In the genomic region with DNA sequence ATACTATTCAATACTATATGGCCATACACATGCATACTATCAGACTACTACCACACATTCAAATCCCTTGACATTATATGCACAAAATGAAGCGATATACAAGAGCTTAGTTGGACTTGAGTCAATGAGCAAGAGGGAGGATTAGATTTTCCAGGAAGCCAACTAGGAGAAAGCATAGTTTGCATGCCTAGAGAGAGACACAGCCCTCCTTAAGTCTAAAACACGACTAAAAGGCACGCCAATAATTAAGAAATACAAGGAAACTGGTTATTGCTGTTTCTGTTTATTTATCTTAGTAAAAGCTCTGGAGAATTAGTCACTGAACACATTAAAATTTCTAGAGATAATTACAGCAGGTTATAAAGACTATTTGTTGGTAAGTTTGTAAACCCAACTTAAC, we compare ENCODE assay signal across 24 cellular contexts. TPM values are rescaled to one million over a fixed set of nuclear protein-coding genes. Genes with fewer than 3 reads are reported as not detected.
DNase-seq lines count a peak whose midpoint lies in the region; ATAC-seq, FAIRE-seq and TF ChIP-seq lines count a peak whose summit lies in the region.
"Had no signal": no experiment of that assay in that cellular context is flagged by ENCODE, and none has a peak within 500 bp of the region (broad histone marks: within the 10 kb centered on the region; RNA-seq: fewer than 3 reads in every experiment).

No MANE protein-coding gene starts in this region.

- H3K36me3 ChIP-seq in astrocyte (ENCODE audit: insufficient read depth, low read length): no peaks in the 10 kb centered on the region
- H3K36me3 ChIP-seq: MG63, suprapubic skin, uterus, WERI-Rb-1 had no signal

- no peaks in the 10 kb centered on the region for H4K20me1 ChIP-seq in astrocyte (ENCODE audit: insufficient read depth, low read length)

- no peak overlapping the region for H3K27ac ChIP-seq in astrocyte (ENCODE audit: low read depth, low read length)
- H3K27ac ChIP-seq: body of pancreas, coronary artery, suprapubic skin, uterus, WERI-Rb-1 had no signal

- no peaks in the 10 kb centered on the region for H3K79me2 ChIP-seq in astrocyte (ENCODE audit: insufficient read depth, low read length)

- no peak overlapping the region for H3K4me2 ChIP-seq in astrocyte (ENCODE audit: low read length)

- H3K4me1 Mint-ChIP-seq in astrocyte (ENCODE audit: low read depth, unreplicated experiment): no peaks in the 10 kb centered on the region
- H3K4me1 Mint-ChIP-seq: activated T-helper 17 cell treated with anti-CD3 and anti-CD28 coated beads, Interleukin-2, amount 50 U/mL, for 72 hours had no signal

- ATAC-seq in GM21360 (IDR thresholded peaks at IDR 0.05; ENCODE audit: unreplicated experiment): no peak
- ATAC-seq: activated T-helper 17 cell treated with anti-CD3 and anti-CD28 coated beads, Interleukin-2, amount 50 U/mL, for 72 hours; body of pancreas had no signal

- DNase-seq in GM03348 (ENCODE audit: low spot score) (peak; percentile 28), astrocyte (ENCODE audit: low read depth) (peak; percentile 10), fibroblast of villous mesenchyme (ENCODE audit: low read depth) (peak; percentile 78), retinal pigment epithelial cell (ENCODE audit: low read depth) (peak; percentile 48), DMS79 (lab: John Stamatoyannopoulos, UW) (no peak)
- no peak for DNase-seq in activated CD4-positive, CD25-positive, alpha-beta regulatory T cell treated with anti-CD3 and anti-CD28 coated beads, Interleukin-2, amount 50 U/mL, for 72 hours
- no peak for DNase-seq in activated CD4-positive, alpha-beta T cell treated with anti-CD3 and anti-CD28 coated beads, Interleukin-2, amount 50 U/mL, for 48 hours
- DNase-seq: activated CD8-positive, alpha-beta memory T cell treated with anti-CD3 and anti-CD28 coated beads, Interleukin-2, amount 50 U/mL, for 4 hours; AML-193; body of pancreas; foreskin melanocyte; immature natural killer cell; MG63; NCI-H1436; NCI-H524; RPMI8226; uterus; WERI-Rb-1 had no signal

- H3K36me3 Mint-ChIP-seq in astrocyte (ENCODE audit: low read depth, unreplicated experiment): no peaks in the 10 kb centered on the region
- H3K36me3 Mint-ChIP-seq: activated naive CD8-positive, alpha-beta T cell; immature natural killer cell had no signal

- FAIRE-seq in astrocyte (lab: Jason Lieb, UNC): peak; percentile 96
- FAIRE-seq: H1 had no signal

- no peak overlapping the region for H3K9ac ChIP-seq in astrocyte (ENCODE audit: low read length)

- no peak overlapping the region for H3K27ac Mint-ChIP-seq in astrocyte (ENCODE audit: unreplicated experiment)
- H3K27ac Mint-ChIP-seq: activated T-helper 17 cell treated with anti-CD3 and anti-CD28 coated beads, Interleukin-2, amount 50 U/mL, for 72 hours; immature natural killer cell had no signal

- H3K4me3 Mint-ChIP-seq in astrocyte (ENCODE audit: unreplicated experiment): no peak overlapping the region
- H3K4me3 Mint-ChIP-seq: activated naive CD8-positive, alpha-beta T cell; activated T-helper 17 cell treated with anti-CD3 and anti-CD28 coated beads, Interleukin-2, amount 50 U/mL, for 72 hours; immature natural killer cell had no signal

- no peak overlapping the region for H2AFZ ChIP-seq in astrocyte (ENCODE audit: low read depth, low read length)

- TF ChIP-seq CTCF in astrocyte (IDR thresholded peaks at IDR 0.05; ENCODE audit: insufficient read depth, low read depth, low read length): no peak
- TF ChIP-seq CTCF in fibroblast of villous mesenchyme (IDR thresholded peaks at IDR 0.05; ENCODE audit: insufficient read depth, low read depth, low read length): no peak
- TF ChIP-seq CTCF in retinal pigment epithelial cell (conservative IDR thresholded peaks at IDR 0.05; ENCODE audit: low read depth, low read length): no peak

- no peak overlapping the region for H3K4me3 ChIP-seq in astrocyte (ENCODE audit: insufficient read depth, low read depth, low read length)
- no peak overlapping the region for H3K4me3 ChIP-seq in fibroblast of villous mesenchyme (ENCODE audit: low read depth, low read length)
- no peak overlapping the region for H3K4me3 ChIP-seq in retinal pigment epithelial cell (ENCODE audit: low read length)
- H3K4me3 ChIP-seq: body of pancreas, coronary artery, MG63, suprapubic skin, uterus had no signal

- H3K27me3 ChIP-seq in astrocyte (ENCODE audit: insufficient read depth, low read length): no peaks in the 10 kb centered on the region
- H3K27me3 ChIP-seq: body of pancreas, MG63, suprapubic skin, uterus had no signal

- no peaks in the 10 kb centered on the region for H3K27me3 Mint-ChIP-seq in astrocyte (ENCODE audit: low read depth, unreplicated experiment)
- H3K27me3 Mint-ChIP-seq: activated naive CD8-positive, alpha-beta T cell; activated T-helper 17 cell treated with anti-CD3 and anti-CD28 coated beads, Interleukin-2, amount 50 U/mL, for 72 hours had no signal

- no peaks in the 10 kb centered on the region for H3K9me3 ChIP-seq in astrocyte (ENCODE audit: insufficient read depth, low read depth, low read length)
- H3K9me3 ChIP-seq: body of pancreas, MG63, suprapubic skin had no signal

- H3K4me1 ChIP-seq in astrocyte (ENCODE audit: insufficient read depth, low read length): no peaks in the 10 kb centered on the region
- H3K4me1 ChIP-seq: body of pancreas, suprapubic skin, uterus had no signal

- H3K9me3 Mint-ChIP-seq in astrocyte (ENCODE audit: unreplicated experiment): no peaks in the 10 kb centered on the region
- H3K9me3 Mint-ChIP-seq: activated T-helper 17 cell treated with anti-CD3 and anti-CD28 coated beads, Interleukin-2, amount 50 U/mL, for 72 hours; immature natural killer cell had no signal

RNA-seq across cellular contexts. Expression of gene MBNL3, which starts 21.8 kb away (rescaled TPM):
- total RNA-seq in astrocyte: 3.5 and 4.1 TPM in 2 replicates
- 3.9 and 4.3 TPM in 2 replicates for total RNA-seq in fibroblast of villous mesenchyme

Comparison
In these comparisons a context has a peak if more than half of its experiments do, and no peak if none do; other contexts are left out.
1. DNase-seq: peak in GM03348 (single experiment), astrocyte (single experiment), fibroblast of villous mesenchyme (single experiment) and retinal pigment epithelial cell (single experiment); none in activated CD4-positive, CD25-positive, alpha-beta regulatory T cell treated with anti-CD3 and anti-CD28 coated beads, Interleukin-2, amount 50 U/mL, for 72 hours (single experiment), activated CD4-positive, alpha-beta T cell treated with anti-CD3 and anti-CD28 coated beads, Interleukin-2, amount 50 U/mL, for 48 hours (0 of 2) and DMS79 (single experiment).